Comparison of ENCODE assay signal across 28 cellular contexts in genomic region chr3:186549497-186549896, GRCh38. TPM values are rescaled to one million over a fixed set of nuclear protein-coding genes. Genes with fewer than 3 reads are reported as not detected.
"Had no signal": no experiment of that assay in that cellular context is flagged by ENCODE, and none has a peak within 500 bp of the region (broad histone marks: within the 10 kb centered on the region; RNA-seq: fewer than 3 reads in every experiment).

No MANE protein-coding gene starts in this region.

- H3K36me3 ChIP-seq: neural progenitor cell, ovary had no signal

- H3K4me3 ChIP-seq: neural progenitor cell, ovary, psoas muscle, skin epidermis, smooth muscle cell, suprapubic skin, testis, tibial nerve, upper lobe of left lung, vagina had no signal

- H2AFZ ChIP-seq: neural progenitor cell, parathyroid adenoma had no signal

- H3K4me2 ChIP-seq: neural progenitor cell, smooth muscle cell had no signal

- H3K27me3 ChIP-seq: neural progenitor cell, ovary, suprapubic skin, testis, tibial nerve, upper lobe of left lung, vagina had no signal

- H3K79me2 ChIP-seq: parathyroid adenoma had no signal

- H3K4me1 ChIP-seq: neural progenitor cell, parathyroid adenoma, psoas muscle, suprapubic skin, testis, tibial nerve, upper lobe of left lung, vagina had no signal

- DNase-seq: naive thymus-derived CD4-positive, alpha-beta T cell; natural killer cell; occipital lobe; ovary; posterior cingulate gyrus; psoas muscle; right cardiac atrium; stimulated activated CD4-positive, alpha-beta T cell treated with anti-CD3 and anti-CD28 coated beads, Interleukin-15, amount 100 ng/mL, for 24 hours; stimulated activated CD4-positive, alpha-beta T cell treated with anti-CD3 and anti-CD28 coated beads, Interleukin-2, amount 100 ng/mL, for 24 hours; stimulated activated CD4-positive, alpha-beta T cell treated with anti-CD3 and anti-CD28 coated beads, Interleukin-2, amount 100 ng/mL, for 48 hours; stimulated activated CD4-positive, alpha-beta T cell treated with anti-CD3 and anti-CD28 coated beads, Interleukin-4, amount 100 ng/mL, for 24 hours; stimulated activated naive CD4-positive, alpha-beta T cell; stimulated activated naive CD8-positive, alpha-beta T cell treated with anti-CD3 and anti-CD28 coated beads, Interleukin-15, amount 100 ng/mL, for 72 hours; stimulated activated naive CD8-positive, alpha-beta T cell treated with anti-CD3 and anti-CD28 coated beads, Interleukin-15, Interleukin-2, amounts not matched to agents 100 U/mL and 50 U/mL, for 24 hours; substantia nigra; testis; trophoblast cell; upper lobe of left lung had no signal

- H3K27ac ChIP-seq: neural progenitor cell, ovary, parathyroid adenoma, psoas muscle, skin epidermis, suprapubic skin, testis, tibial nerve, upper lobe of left lung, vagina had no signal

- H3K9ac ChIP-seq: neural progenitor cell, parathyroid adenoma had no signal

- ATAC-seq: naive thymus-derived CD4-positive, alpha-beta T cell; natural killer cell; psoas muscle; right cardiac atrium; sciatic nerve; stimulated activated effector memory CD8-positive, alpha-beta T cell treated with anti-CD3 and anti-CD28 coated beads, Interleukin-12 subunit alpha, Interleukin-12 subunit beta, amount 100 ng/mL, for 72 hours; stimulated activated naive CD8-positive, alpha-beta T cell treated with anti-CD3 and anti-CD28 coated beads, Interleukin-15, amount 100 ng/mL, for 72 hours; stimulated activated naive CD8-positive, alpha-beta T cell treated with anti-CD3 and anti-CD28 coated beads, Interleukin-15, Interleukin-2, amounts not matched to agents 100 U/mL and 50 U/mL, for 24 hours had no signal

- H3K9me3 ChIP-seq: ovary, psoas muscle, suprapubic skin, testis, tibial nerve, upper lobe of left lung, vagina had no signal

- FAIRE-seq: urothelium cell line had no signal

RNA-seq across cellular contexts. Expression of gene CRYGS, which starts 5.3 kb away (rescaled TPM):
- total RNA-seq: vagina had no signal
